35 cellular contexts compared by ENCODE assay signal in the genomic region with DNA sequence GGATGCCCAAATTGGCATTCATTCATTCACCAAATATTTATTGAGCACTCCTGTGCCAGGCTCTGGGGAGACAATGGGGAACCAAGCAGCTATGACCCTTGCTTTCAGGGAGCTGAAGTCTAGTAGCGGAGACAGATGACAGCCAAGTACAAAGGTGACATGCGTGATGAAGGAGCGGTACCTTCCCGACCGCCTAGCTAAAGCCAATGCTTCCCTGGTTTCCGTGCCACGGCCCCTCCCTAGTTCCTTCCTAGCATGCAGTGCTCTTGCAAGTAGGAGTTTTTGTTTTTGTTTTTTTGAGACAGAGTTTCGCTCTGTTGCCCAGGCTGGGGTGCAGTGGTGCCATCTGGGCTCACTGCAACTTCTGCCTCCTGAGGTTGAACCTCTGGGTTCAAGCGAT. TPM values are rescaled to one million over a fixed set of nuclear protein-coding genes. Genes with fewer than 3 reads are reported as not detected.
"Had no signal": no experiment of that assay in that cellular context is flagged by ENCODE, and none has a peak within 500 bp of the region (broad histone marks: within the 10 kb centered on the region; RNA-seq: fewer than 3 reads in every experiment).

No MANE protein-coding gene starts in this region.

- H3K9me3 ChIP-seq: adrenal gland, SJCRH30 had no signal

- H3K36me3 Mint-ChIP-seq: activated naive CD4-positive, alpha-beta T cell treated with anti-CD3 and anti-CD28 coated beads, Interleukin-2, amount 50 U/mL, for 72 hours had no signal

- DNase-seq: activated CD4-positive, alpha-beta T cell treated with anti-CD3 and anti-CD28 coated beads, Interleukin-2, amount 10 ng/mL, durations not matched to agents 24 days and 14 days; activated CD4-positive, alpha-beta T cell treated with anti-CD3 and anti-CD28 coated beads, Interleukin-2, amount 50 U/mL, for 4 hours; activated CD8-positive, alpha-beta T cell treated with anti-CD3 and anti-CD28 coated beads for 36 hours; activated effector memory CD4-positive, alpha-beta T cell treated with anti-CD3 and anti-CD28 coated beads, Interleukin-2, amount 50 U/mL, for 16 hours; activated naive CD4-positive, alpha-beta T cell; activated T-cell treated with anti-CD3 and anti-CD28 coated beads, Interleukin-2, amount 50 U/mL, for 1 hour; activated T-cell treated with anti-CD3 and anti-CD28 coated beads, Interleukin-2, amount 50 U/mL, for 72 hours; adrenal gland; anterior cingulate cortex; central memory CD4-positive, alpha-beta T cell; Karpas-422; KBM-7; NCI-H1048; NCI-H1105 treated with DMSO at 0.1 percent for 48 hours; NCI-H1436; NCI-H1694; NCI-H1930; NCI-H2081 treated with DMSO at 0.1 percent for 48 hours; NCI-H345; NCI-H524 treated with DMSO at 0.1 percent for 48 hours; SHP77; SJCRH30; T1000; WERI-Rb-1 had no signal

- H3K36me3 ChIP-seq: WERI-Rb-1 had no signal

- H3K4me3 Mint-ChIP-seq: activated CD4-positive, alpha-beta T cell treated with anti-CD3 and anti-CD28 coated beads, Interleukin-2, amount 10 ng/mL, durations not matched to agents 24 days and 14 days; activated CD8-positive, alpha-beta T cell treated with anti-CD3 and anti-CD28 coated beads for 36 hours; activated T-cell treated with anti-CD3 and anti-CD28 coated beads, Interleukin-2, amount 50 U/mL, for 72 hours; activated T-helper 17 cell treated with anti-CD3 and anti-CD28 coated beads, Interleukin-2, amount 50 U/mL, for 72 hours; brain had no signal

- ATAC-seq: activated CD8-positive, alpha-beta T cell treated with anti-CD3 and anti-CD28 coated beads for 36 hours; activated naive CD4-positive, alpha-beta T cell treated with anti-CD3 and anti-CD28 coated beads, Interleukin-2, amount 50 U/mL, for 72 hours; activated T-cell treated with anti-CD3 and anti-CD28 coated beads, Interleukin-2, amount 50 U/mL, for 72 hours; activated T-helper 17 cell treated with anti-CD3 and anti-CD28 coated beads, Interleukin-2, amount 50 U/mL, for 72 hours; Panc1 had no signal

- H3K27ac Mint-ChIP-seq: activated CD4-positive, alpha-beta T cell treated with anti-CD3 and anti-CD28 coated beads, Interleukin-2, amount 10 ng/mL, durations not matched to agents 24 days and 14 days; activated CD8-positive, alpha-beta T cell treated with anti-CD3 and anti-CD28 coated beads for 36 hours; activated naive CD4-positive, alpha-beta T cell treated with anti-CD3 and anti-CD28 coated beads, Interleukin-2, amount 50 U/mL, for 72 hours; activated T-cell treated with anti-CD3 and anti-CD28 coated beads, Interleukin-2, amount 50 U/mL, for 72 hours; activated T-helper 17 cell treated with anti-CD3 and anti-CD28 coated beads, Interleukin-2, amount 50 U/mL, for 72 hours had no signal

- H3K27ac ChIP-seq: adrenal gland, SJCRH30, SK-N-MC, WERI-Rb-1 had no signal

- H3K9me3 Mint-ChIP-seq: activated CD4-positive, alpha-beta T cell treated with anti-CD3 and anti-CD28 coated beads, Interleukin-2, amount 10 ng/mL, durations not matched to agents 24 days and 14 days; activated CD8-positive, alpha-beta T cell treated with anti-CD3 and anti-CD28 coated beads for 36 hours; activated naive CD4-positive, alpha-beta T cell treated with anti-CD3 and anti-CD28 coated beads, Interleukin-2, amount 50 U/mL, for 72 hours; activated T-cell treated with anti-CD3 and anti-CD28 coated beads, Interleukin-2, amount 50 U/mL, for 72 hours; activated T-helper 17 cell treated with anti-CD3 and anti-CD28 coated beads, Interleukin-2, amount 50 U/mL, for 72 hours; brain had no signal

- H3K27me3 Mint-ChIP-seq: activated T-helper 17 cell treated with anti-CD3 and anti-CD28 coated beads, Interleukin-2, amount 50 U/mL, for 72 hours had no signal

- H3K4me1 ChIP-seq: SJCRH30 had no signal

- H3K4me3 ChIP-seq: adrenal gland, SJCRH30, SK-N-MC had no signal

- H3K27me3 ChIP-seq: adrenal gland, SJCRH30 had no signal

RNA-seq across cellular contexts. Expression of gene SLC5A2, which starts 3.2 kb away (rescaled TPM):
- total RNA-seq: activated CD4-positive, alpha-beta T cell treated with anti-CD3 and anti-CD28 coated beads, Interleukin-2, amount 10 ng/mL, durations not matched to agents 24 days and 14 days; activated CD8-positive, alpha-beta memory T cell treated with anti-CD3 and anti-CD28 coated beads for 36 hours; activated CD8-positive, alpha-beta T cell treated with anti-CD3 and anti-CD28 coated beads for 36 hours; activated T-cell treated with anti-CD3 and anti-CD28 coated beads, Interleukin-2, amount 50 U/mL, for 72 hours; MCF 10A; NCI-H460; RPMI7951; T-helper 1 cell treated with Interleukin-12 subunit alpha and Interleukin-12 subunit beta and Interleukin-4 antibody, amounts not matched to agents 30 ng/mL and 1 ng/mL, for 36 hours; T-helper 2 cell treated with Interferon-gamma antibody and Interleukin-4, amounts not matched to agents 100 ng/mL and 5 ng/mL, for 36 hours had no signal

RNA-seq across cellular contexts. Expression of gene ZNF843, which starts 37.2 kb away (rescaled TPM):
- total RNA-seq: activated CD8-positive, alpha-beta T cell treated with anti-CD3 and anti-CD28 coated beads for 36 hours; RPMI7951 had no signal
